In the genomic region with DNA sequence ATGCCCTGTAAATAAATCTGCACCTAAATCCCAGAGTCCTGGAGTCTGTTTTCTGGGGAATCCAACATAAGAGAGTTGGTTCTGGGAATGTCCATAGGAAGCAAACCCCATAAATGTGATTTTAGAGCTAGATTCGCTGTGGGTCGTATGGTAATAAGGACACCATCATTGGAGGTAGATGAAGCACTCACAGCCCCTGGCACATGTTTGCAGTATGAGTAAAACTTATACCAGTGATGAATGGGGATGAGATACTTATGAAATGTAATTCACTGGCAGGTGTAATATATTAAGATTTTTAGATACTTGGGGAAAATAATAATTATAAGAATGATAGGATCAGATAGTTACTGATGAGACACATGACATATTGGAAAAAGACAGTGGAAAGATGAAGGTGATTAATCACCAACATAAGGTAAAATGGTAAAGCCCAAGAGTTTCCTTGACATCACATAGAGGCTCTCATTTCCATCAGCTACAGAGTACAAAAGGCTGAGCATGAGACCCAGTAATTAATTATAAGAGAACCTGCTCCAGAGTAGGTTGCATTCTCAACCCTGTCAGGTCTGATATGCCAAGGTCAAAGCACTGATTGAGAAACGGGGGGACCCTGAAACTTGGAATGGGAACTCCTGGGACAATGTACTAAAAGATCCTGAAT, we compare ENCODE assay signal across 20 cellular contexts. TPM values are rescaled to one million over a fixed set of nuclear protein-coding genes. Genes with fewer than 3 reads are reported as not detected.
A peak's percentile ranks its signal among the peaks of the same experiment; 100 is the strongest.
DNase-seq lines count a peak whose midpoint lies in the region; ATAC-seq and TF ChIP-seq lines count a peak whose summit lies in the region.
"Had no signal": no experiment of that assay in that cellular context is flagged by ENCODE, and none has a peak within 500 bp of the region (broad histone marks: within the 10 kb centered on the region; RNA-seq: fewer than 3 reads in every experiment).

No MANE protein-coding gene starts in this region.

- H3K27ac ChIP-seq in colonic mucosa: no peak overlapping the region

- H3K36me3 Mint-ChIP-seq in activated naive CD4-positive, alpha-beta T cell treated with anti-CD3 and anti-CD28 coated beads, Interleukin-2, amount 50 U/mL, for 24 hours: peaks cover 2% of the 10 kb centered on the region
- peaks cover 34% of the 10 kb centered on the region for H3K36me3 Mint-ChIP-seq in activated naive CD8-positive, alpha-beta T cell treated with anti-CD3 and anti-CD28 coated beads for 36 hours
- H3K36me3 Mint-ChIP-seq: CD4-positive, alpha-beta memory T cell had no signal

- H3K27me3 Mint-ChIP-seq in activated naive CD4-positive, alpha-beta T cell treated with anti-CD3 and anti-CD28 coated beads, Interleukin-2, amount 50 U/mL, for 24 hours: no peaks in the 10 kb centered on the region
- no peaks in the 10 kb centered on the region for H3K27me3 Mint-ChIP-seq in activated naive CD8-positive, alpha-beta T cell treated with anti-CD3 and anti-CD28 coated beads for 36 hours
- H3K27me3 Mint-ChIP-seq: CD4-positive, alpha-beta memory T cell had no signal

- DNase-seq in activated naive CD4-positive, alpha-beta T cell treated with Interleukin-2 at 50 U/mL for 16 hours: no peak
- no peak for DNase-seq in activated naive CD8-positive, alpha-beta T cell treated with anti-CD3 and anti-CD28 coated beads for 36 hours
- no peak for DNase-seq in stimulated activated naive CD8-positive, alpha-beta T cell treated with anti-CD3 and anti-CD28 coated beads, Interleukin-15, Interleukin-2, amounts not matched to agents 100 U/mL and 50 U/mL, for 24 hours
- no peak for DNase-seq in colonic mucosa
- DNase-seq: C1 segment of cervical spinal cord; Calu3; CD4-positive, alpha-beta memory T cell; COR-L47; DMS79 treated with DMSO at 0.1 percent for 48 hours; GF-D8; H9 had no signal

- no peaks in the 10 kb centered on the region for H3K9me3 ChIP-seq in colonic mucosa

- intact Hi-C loops in colonic mucosa (cut with DNase I): no loop called here

- H3K27ac Mint-ChIP-seq in activated naive CD4-positive, alpha-beta T cell treated with anti-CD3 and anti-CD28 coated beads, Interleukin-2, amount 50 U/mL, for 24 hours: peak overlapping the region; percentile 70
- H3K27ac Mint-ChIP-seq in activated naive CD8-positive, alpha-beta T cell treated with anti-CD3 and anti-CD28 coated beads for 36 hours: peak overlapping the region; percentile 42
- H3K27ac Mint-ChIP-seq: GM23338, H9 had no signal

- ATAC-seq in stimulated activated naive CD8-positive, alpha-beta T cell treated with anti-CD3 and anti-CD28 coated beads, Interleukin-15, Interleukin-2, amounts not matched to agents 100 U/mL and 50 U/mL, for 24 hours: peak; percentile 70
- ATAC-seq in HG03342 (IDR thresholded peaks at IDR 0.05; ENCODE audit: unreplicated experiment): no peak
- ATAC-seq: GM23338, HCT116 had no signal

- H3K36me3 ChIP-seq in colonic mucosa: no peaks in the 10 kb centered on the region

- H3K9me3 Mint-ChIP-seq in activated naive CD4-positive, alpha-beta T cell treated with anti-CD3 and anti-CD28 coated beads, Interleukin-2, amount 50 U/mL, for 24 hours: peaks cover 8% of the 10 kb centered on the region
- peaks cover 27% of the 10 kb centered on the region for H3K9me3 Mint-ChIP-seq in activated naive CD8-positive, alpha-beta T cell treated with anti-CD3 and anti-CD28 coated beads for 36 hours
- H3K9me3 Mint-ChIP-seq: GM23338, H9 had no signal

- H3K27me3 ChIP-seq in colonic mucosa: no peaks in the 10 kb centered on the region

- H3K4me1 Mint-ChIP-seq in activated naive CD4-positive, alpha-beta T cell treated with anti-CD3 and anti-CD28 coated beads, Interleukin-2, amount 50 U/mL, for 24 hours: peaks cover 70% of the 10 kb centered on the region
- peaks cover 41% of the 10 kb centered on the region for H3K4me1 Mint-ChIP-seq in activated naive CD8-positive, alpha-beta T cell treated with anti-CD3 and anti-CD28 coated beads for 36 hours
- H3K4me1 Mint-ChIP-seq: GM23338, H9 had no signal

- no peaks in the 10 kb centered on the region for H3K4me1 ChIP-seq in colonic mucosa

- no peak overlapping the region for H3K9ac ChIP-seq in colonic mucosa (ENCODE audit: low read depth in 2 of 2, low read length in 2 of 2)

- TF ChIP-seq CTCF in colonic mucosa (IDR thresholded peaks at IDR 0.05): no peak

- H3K4me3 Mint-ChIP-seq in activated naive CD4-positive, alpha-beta T cell treated with anti-CD3 and anti-CD28 coated beads, Interleukin-2, amount 50 U/mL, for 24 hours: no peak overlapping the region
- no peak overlapping the region for H3K4me3 Mint-ChIP-seq in activated naive CD8-positive, alpha-beta T cell treated with anti-CD3 and anti-CD28 coated beads for 36 hours
- H3K4me3 Mint-ChIP-seq: GM23338, H9 had no signal

- no peak overlapping the region for H3K4me3 ChIP-seq in colonic mucosa
- H3K4me3 ChIP-seq: GM23338 had no signal

RNA-seq across cellular contexts. Expression of a gene that starts 44.7 kb away (rescaled TPM):
- 10 to 100 TPM; 48.3 to 49.7 TPM for total RNA-seq in activated naive CD8-positive, alpha-beta T cell treated with anti-CD3 and anti-CD28 coated beads for 36 hours
- total RNA-seq in colonic mucosa: under 1 TPM; 0.96 TPM
- total RNA-seq: A172, A673, Calu3, Daoy, G401, GM23338, H4, H9 had no signal

Comparison
In these comparisons a context has a peak if more than half of its experiments do, and no peak if none do; other contexts are left out.
1. RNA of a gene that starts 44.7 kb away (total RNA-seq): 48.3 to 49.7 TPM in activated naive CD8-positive, alpha-beta T cell treated with anti-CD3 and anti-CD28 coated beads for 36 hours; 0.96 TPM in colonic mucosa; every median in the first group is over 10 times any median in the second.